ENCODE assay signal across 1 cellular context in genomic region chr3:151345854-151346253, GRCh38.
TF ChIP-seq lines count a peak whose summit lies in the region.

No MANE protein-coding gene starts in this region.

TF ChIP-seq in HepG2, 621 proteins besides CTCF, POLR2A, EP300 and RAD21:
- TF ChIP-seq RERE (CRISPR knock-in tag; IDR thresholded peaks at IDR 0.05; ENCODE audit: low read depth) (no peak), THAP7 (CRISPR knock-in tag; IDR thresholded peaks at IDR 0.05) (no peak), ZNF33B (CRISPR knock-in tag; IDR thresholded peaks at IDR 0.05) (no peak), HMG20A (CRISPR knock-in tag; IDR thresholded peaks at IDR 0.05; ENCODE audit: borderline replicate concordance) (no peak), IRF2 (CRISPR knock-in tag; IDR thresholded peaks at IDR 0.05) (no peak), EEA1 (CRISPR knock-in tag; IDR thresholded peaks at IDR 0.05; ENCODE audit: borderline replicate concordance) (no peak), CEBPG (CRISPR knock-in tag; IDR thresholded peaks at IDR 0.05) (no peak), KLF16 (CRISPR knock-in tag; IDR thresholded peaks at IDR 0.05) (no peak), FOXM1 (CRISPR knock-in tag; IDR thresholded peaks at IDR 0.05) (no peak), PRPF4 (IDR thresholded peaks at IDR 0.05; ENCODE audit: low read depth, low read length, poor library complexity, severe bottlenecking) (no peak), ZNF607 (CRISPR knock-in tag; IDR thresholded peaks at IDR 0.05; ENCODE audit: borderline replicate concordance) (no peak), PAX8 (CRISPR knock-in tag; IDR thresholded peaks at IDR 0.05; ENCODE audit: borderline replicate concordance) (no peak), TCF12 (IDR thresholded peaks at IDR 0.05) (no peak), TCF12 (CRISPR knock-in tag; IDR thresholded peaks at IDR 0.05) (no peak), ZNF326 (CRISPR knock-in tag; IDR thresholded peaks at IDR 0.05; ENCODE audit: borderline replicate concordance) (no peak)
- TF ChIP-seq, protein P1, sequence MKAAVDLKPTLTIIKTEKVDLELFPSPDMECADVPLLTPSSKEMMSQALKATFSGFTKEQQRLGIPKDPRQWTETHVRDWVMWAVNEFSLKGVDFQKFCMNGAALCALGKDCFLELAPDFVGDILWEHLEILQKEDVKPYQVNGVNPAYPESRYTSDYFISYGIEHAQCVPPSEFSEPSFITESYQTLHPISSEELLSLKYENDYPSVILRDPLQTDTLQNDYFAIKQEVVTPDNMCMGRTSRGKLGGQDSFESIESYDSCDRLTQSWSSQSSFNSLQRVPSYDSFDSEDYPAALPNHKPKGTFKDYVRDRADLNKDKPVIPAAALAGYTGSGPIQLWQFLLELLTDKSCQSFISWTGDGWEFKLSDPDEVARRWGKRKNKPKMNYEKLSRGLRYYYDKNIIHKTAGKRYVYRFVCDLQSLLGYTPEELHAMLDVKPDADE (CRISPR knock-in tag; IDR thresholded peaks at IDR 0.05): no peak
- TF ChIP-seq, protein P2, sequence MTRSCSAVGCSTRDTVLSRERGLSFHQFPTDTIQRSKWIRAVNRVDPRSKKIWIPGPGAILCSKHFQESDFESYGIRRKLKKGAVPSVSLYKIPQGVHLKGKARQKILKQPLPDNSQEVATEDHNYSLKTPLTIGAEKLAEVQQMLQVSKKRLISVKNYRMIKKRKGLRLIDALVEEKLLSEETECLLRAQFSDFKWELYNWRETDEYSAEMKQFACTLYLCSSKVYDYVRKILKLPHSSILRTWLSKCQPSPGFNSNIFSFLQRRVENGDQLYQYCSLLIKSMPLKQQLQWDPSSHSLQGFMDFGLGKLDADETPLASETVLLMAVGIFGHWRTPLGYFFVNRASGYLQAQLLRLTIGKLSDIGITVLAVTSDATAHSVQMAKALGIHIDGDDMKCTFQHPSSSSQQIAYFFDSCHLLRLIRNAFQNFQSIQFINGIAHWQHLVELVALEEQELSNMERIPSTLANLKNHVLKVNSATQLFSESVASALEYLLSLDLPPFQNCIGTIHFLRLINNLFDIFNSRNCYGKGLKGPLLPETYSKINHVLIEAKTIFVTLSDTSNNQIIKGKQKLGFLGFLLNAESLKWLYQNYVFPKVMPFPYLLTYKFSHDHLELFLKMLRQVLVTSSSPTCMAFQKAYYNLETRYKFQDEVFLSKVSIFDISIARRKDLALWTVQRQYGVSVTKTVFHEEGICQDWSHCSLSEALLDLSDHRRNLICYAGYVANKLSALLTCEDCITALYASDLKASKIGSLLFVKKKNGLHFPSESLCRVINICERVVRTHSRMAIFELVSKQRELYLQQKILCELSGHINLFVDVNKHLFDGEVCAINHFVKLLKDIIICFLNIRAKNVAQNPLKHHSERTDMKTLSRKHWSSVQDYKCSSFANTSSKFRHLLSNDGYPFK (CRISPR knock-in tag; IDR thresholded peaks at IDR 0.05; ENCODE audit: borderline replicate concordance): no peak
- TF ChIP-seq, protein P3, sequence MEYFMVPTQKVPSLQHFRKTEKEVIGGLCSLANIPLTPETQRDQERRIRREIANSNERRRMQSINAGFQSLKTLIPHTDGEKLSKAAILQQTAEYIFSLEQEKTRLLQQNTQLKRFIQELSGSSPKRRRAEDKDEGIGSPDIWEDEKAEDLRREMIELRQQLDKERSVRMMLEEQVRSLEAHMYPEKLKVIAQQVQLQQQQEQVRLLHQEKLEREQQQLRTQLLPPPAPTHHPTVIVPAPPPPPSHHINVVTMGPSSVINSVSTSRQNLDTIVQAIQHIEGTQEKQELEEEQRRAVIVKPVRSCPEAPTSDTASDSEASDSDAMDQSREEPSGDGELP (IDR thresholded peaks at IDR 0.05; ENCODE audit: borderline replicate concordance, low read depth): no peak
- TF ChIP-seq, protein P4, sequence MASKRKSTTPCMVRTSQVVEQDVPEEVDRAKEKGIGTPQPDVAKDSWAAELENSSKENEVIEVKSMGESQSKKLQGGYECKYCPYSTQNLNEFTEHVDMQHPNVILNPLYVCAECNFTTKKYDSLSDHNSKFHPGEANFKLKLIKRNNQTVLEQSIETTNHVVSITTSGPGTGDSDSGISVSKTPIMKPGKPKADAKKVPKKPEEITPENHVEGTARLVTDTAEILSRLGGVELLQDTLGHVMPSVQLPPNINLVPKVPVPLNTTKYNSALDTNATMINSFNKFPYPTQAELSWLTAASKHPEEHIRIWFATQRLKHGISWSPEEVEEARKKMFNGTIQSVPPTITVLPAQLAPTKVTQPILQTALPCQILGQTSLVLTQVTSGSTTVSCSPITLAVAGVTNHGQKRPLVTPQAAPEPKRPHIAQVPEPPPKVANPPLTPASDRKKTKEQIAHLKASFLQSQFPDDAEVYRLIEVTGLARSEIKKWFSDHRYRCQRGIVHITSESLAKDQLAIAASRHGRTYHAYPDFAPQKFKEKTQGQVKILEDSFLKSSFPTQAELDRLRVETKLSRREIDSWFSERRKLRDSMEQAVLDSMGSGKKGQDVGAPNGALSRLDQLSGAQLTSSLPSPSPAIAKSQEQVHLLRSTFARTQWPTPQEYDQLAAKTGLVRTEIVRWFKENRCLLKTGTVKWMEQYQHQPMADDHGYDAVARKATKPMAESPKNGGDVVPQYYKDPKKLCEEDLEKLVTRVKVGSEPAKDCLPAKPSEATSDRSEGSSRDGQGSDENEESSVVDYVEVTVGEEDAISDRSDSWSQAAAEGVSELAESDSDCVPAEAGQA (IDR thresholded peaks at IDR 0.05; ENCODE audit: low read depth): no peak
- TF ChIP-seq, protein P4 (CRISPR knock-in tag; IDR thresholded peaks at IDR 0.05; ENCODE audit: borderline replicate concordance): no peak
